Comparison of ENCODE assay signal across 1 cellular context in genomic region chr17:66351053-66351452, GRCh38.
TF ChIP-seq lines count a peak whose summit lies in the region.

No MANE protein-coding gene starts in this region.

TF ChIP-seq in IMR-90, 13 proteins besides CTCF, POLR2A, EP300 and RAD21:
- no peak for TF ChIP-seq MXI1 (IDR thresholded peaks at IDR 0.05; ENCODE audit: borderline replicate concordance, low read depth, low read length)
- TF ChIP-seq FOS (IDR thresholded peaks at IDR 0.05; ENCODE audit: low read depth, low read length), result no peak
- no peak for TF ChIP-seq MAZ (IDR thresholded peaks at IDR 0.05; ENCODE audit: borderline replicate concordance, low read depth, low read length)
- TF ChIP-seq BHLHE40 (IDR thresholded peaks at IDR 0.05; ENCODE audit: low read depth, low read length), result no peak
- no peak for TF ChIP-seq NFE2L2 (IDR thresholded peaks at IDR 0.05; ENCODE audit: low read depth, low read length)
- TF ChIP-seq SMC3 (IDR thresholded peaks at IDR 0.05; ENCODE audit: low read depth, low read length), result no peak
- no peak for TF ChIP-seq RCOR1 (IDR thresholded peaks at IDR 0.05; ENCODE audit: insufficient replicate concordance, low read length)
- TF ChIP-seq, protein P1, sequence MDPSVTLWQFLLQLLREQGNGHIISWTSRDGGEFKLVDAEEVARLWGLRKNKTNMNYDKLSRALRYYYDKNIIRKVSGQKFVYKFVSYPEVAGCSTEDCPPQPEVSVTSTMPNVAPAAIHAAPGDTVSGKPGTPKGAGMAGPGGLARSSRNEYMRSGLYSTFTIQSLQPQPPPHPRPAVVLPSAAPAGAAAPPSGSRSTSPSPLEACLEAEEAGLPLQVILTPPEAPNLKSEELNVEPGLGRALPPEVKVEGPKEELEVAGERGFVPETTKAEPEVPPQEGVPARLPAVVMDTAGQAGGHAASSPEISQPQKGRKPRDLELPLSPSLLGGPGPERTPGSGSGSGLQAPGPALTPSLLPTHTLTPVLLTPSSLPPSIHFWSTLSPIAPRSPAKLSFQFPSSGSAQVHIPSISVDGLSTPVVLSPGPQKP (IDR thresholded peaks at IDR 0.05; ENCODE audit: borderline replicate concordance, low read depth, low read length), result no peak
- no peak for TF ChIP-seq USF2 (IDR thresholded peaks at IDR 0.05; ENCODE audit: low read depth, low read length)
- no peak for TF ChIP-seq MAFK (IDR thresholded peaks at IDR 0.05; ENCODE audit: low read depth, low read length)
- TF ChIP-seq RFX5 (IDR thresholded peaks at IDR 0.05; ENCODE audit: low read depth, low read length), result no peak
- no peak for TF ChIP-seq CEBPB (IDR thresholded peaks at IDR 0.05; ENCODE audit: low read depth, low read length)
- TF ChIP-seq CHD1 (IDR thresholded peaks at IDR 0.05; ENCODE audit: low read depth, low read length), result no peak
